16 cellular contexts compared by ENCODE assay signal in genomic region chr4:129455462-129455861, GRCh38.
A peak's percentile ranks its signal among the peaks of the same experiment; 100 is the strongest.
DNase-seq lines count a peak whose midpoint lies in the region; TF ChIP-seq lines count a peak whose summit lies in the region.
"Had no signal": no experiment of that assay in that cellular context is flagged by ENCODE, and none has a peak within 500 bp of the region (broad histone marks: within the 10 kb centered on the region; RNA-seq: fewer than 3 reads in every experiment).

No MANE protein-coding gene starts in this region.

- TF ChIP-seq CTCF in neural progenitor cell (IDR thresholded peaks at IDR 0.05), result no peak

- DNase-seq in DMS79 (lab: John Stamatoyannopoulos, UW), result peak; percentile 85
- peak; percentile 67 for DNase-seq in NCI-H2029 (lab: John Stamatoyannopoulos, UW)
- peak; percentile 91 for DNase-seq in NCI-H69 (lab: John Stamatoyannopoulos, UW)
- DNase-seq in neural progenitor cell (ENCODE audit: low spot score), result peak; percentile 2
- DNase-seq in NCI-H2196 treated with DMSO at 0.1 percent for 48 hours (lab: John Stamatoyannopoulos, UW; ENCODE audit: unreplicated experiment), result no peak
- no peak for DNase-seq in activated T-helper 2 cell treated with anti-CD3 and anti-CD28 coated beads, Interferon-gamma antibody, Interleukin-2, Interleukin-4, amounts not matched to agents 10 μg/mL and 5 μg/mL and 100 μg/mL, durations not matched to agents 14 hours and 24 hours and 36 hours (ENCODE audit: low spot score)
- DNase-seq in stimulated activated CD4-positive, alpha-beta T cell treated with anti-CD3 and anti-CD28 coated beads, Interleukin-4, amount 100 ng/mL, for 4 hours, result no peak
- DNase-seq: activated effector memory CD4-positive, alpha-beta T cell treated with anti-CD3 and anti-CD28 coated beads, Interleukin-2, amount 50 U/mL, for 16 hours; aorta; endodermal cell; IMR-90; MV-4-11; stimulated activated CD4-positive, alpha-beta T cell treated with anti-CD3 and anti-CD28 coated beads, Interleukin-4, amount 100 ng/mL, for 1 hour; stimulated activated CD8-positive, alpha-beta memory T cell treated with anti-CD3 and anti-CD28 coated beads, Interleukin-4, amount 100 ng/mL, for 48 hours; T-helper 2 cell had no signal

- no peak overlapping the region for H2AFZ ChIP-seq in neural progenitor cell (replicated peaks)

- intact Hi-C loops in activated T-helper 2 cell treated with anti-CD3 and anti-CD28 coated beads, Interferon-gamma antibody, Interleukin-2, Interleukin-4, amounts not matched to agents 10 μg/mL and 5 μg/mL and 100 μg/mL, durations not matched to agents 14 hours and 24 hours and 36 hours (cut with micrococcal nuclease), result no loop called here

- H3K9ac ChIP-seq in neural progenitor cell, result no peak overlapping the region

- no peak overlapping the region for H3K27ac ChIP-seq in neural progenitor cell

- no peaks in the 10 kb centered on the region for H3K36me3 ChIP-seq in neural progenitor cell

- no peak overlapping the region for H3K4me2 ChIP-seq in neural progenitor cell

- H3K36me3 Mint-ChIP-seq in neural progenitor cell, result no peaks in the 10 kb centered on the region
- no peaks in the 10 kb centered on the region for H3K36me3 Mint-ChIP-seq in activated T-helper 2 cell treated with anti-CD3 and anti-CD28 coated beads, Interferon-gamma antibody, Interleukin-2, Interleukin-4, amounts not matched to agents 10 μg/mL and 5 μg/mL and 100 μg/mL, durations not matched to agents 14 hours and 24 hours and 36 hours (ENCODE audit: low read depth)

- H3K9me3 Mint-ChIP-seq in neural progenitor cell, result no peaks in the 10 kb centered on the region
- H3K9me3 Mint-ChIP-seq in activated T-helper 2 cell treated with anti-CD3 and anti-CD28 coated beads, Interferon-gamma antibody, Interleukin-2, Interleukin-4, amounts not matched to agents 10 μg/mL and 5 μg/mL and 100 μg/mL, durations not matched to agents 14 hours and 24 hours and 36 hours, result no peaks in the 10 kb centered on the region
- H3K9me3 Mint-ChIP-seq: endodermal cell had no signal

- no peak overlapping the region for H3K4me3 Mint-ChIP-seq in neural progenitor cell
- H3K4me3 Mint-ChIP-seq in activated T-helper 2 cell treated with anti-CD3 and anti-CD28 coated beads, Interferon-gamma antibody, Interleukin-2, Interleukin-4, amounts not matched to agents 10 μg/mL and 5 μg/mL and 100 μg/mL, durations not matched to agents 14 hours and 24 hours and 36 hours (ENCODE audit: low read depth), result no peak overlapping the region
- H3K4me3 Mint-ChIP-seq: B cell, endodermal cell had no signal

- peaks cover 2% of the 10 kb centered on the region for H3K27me3 Mint-ChIP-seq in neural progenitor cell (ENCODE audit: insufficient read depth, low read depth)
- H3K27me3 Mint-ChIP-seq in activated T-helper 2 cell treated with anti-CD3 and anti-CD28 coated beads, Interferon-gamma antibody, Interleukin-2, Interleukin-4, amounts not matched to agents 10 μg/mL and 5 μg/mL and 100 μg/mL, durations not matched to agents 14 hours and 24 hours and 36 hours (ENCODE audit: low read depth), result no peaks in the 10 kb centered on the region
- H3K27me3 Mint-ChIP-seq: B cell had no signal

- H3K27ac Mint-ChIP-seq in neural progenitor cell, result no peak overlapping the region
- H3K27ac Mint-ChIP-seq in activated T-helper 2 cell treated with anti-CD3 and anti-CD28 coated beads, Interferon-gamma antibody, Interleukin-2, Interleukin-4, amounts not matched to agents 10 μg/mL and 5 μg/mL and 100 μg/mL, durations not matched to agents 14 hours and 24 hours and 36 hours, result no peak overlapping the region
- H3K27ac Mint-ChIP-seq: B cell, endodermal cell had no signal

- no peaks in the 10 kb centered on the region for H3K4me1 ChIP-seq in neural progenitor cell

- H3F3A ChIP-seq in neural progenitor cell (ENCODE audit: low read depth), result no peaks in the 10 kb centered on the region

- H3K27me3 ChIP-seq in neural progenitor cell, result no peaks in the 10 kb centered on the region

- no peak overlapping the region for H3K4me3 ChIP-seq in neural progenitor cell

- no peaks in the 10 kb centered on the region for H4K20me1 ChIP-seq in neural progenitor cell (ENCODE audit: low read depth)

- no peaks in the 10 kb centered on the region for H3K9me3 ChIP-seq in neural progenitor cell (ENCODE audit: low read depth)

- H3K4me1 Mint-ChIP-seq in neural progenitor cell, result no peaks in the 10 kb centered on the region
- H3K4me1 Mint-ChIP-seq in activated T-helper 2 cell treated with anti-CD3 and anti-CD28 coated beads, Interferon-gamma antibody, Interleukin-2, Interleukin-4, amounts not matched to agents 10 μg/mL and 5 μg/mL and 100 μg/mL, durations not matched to agents 14 hours and 24 hours and 36 hours (ENCODE audit: low read depth), result no peaks in the 10 kb centered on the region
- H3K4me1 Mint-ChIP-seq: B cell, endodermal cell had no signal

- no peaks in the 10 kb centered on the region for H3K79me2 ChIP-seq in neural progenitor cell (ENCODE audit: low read depth)

Comparison
In these comparisons a context has a peak if more than half of its experiments do, and no peak if none do; other contexts are left out.
1. DNase-seq: peak in DMS79 (single experiment), NCI-H2029 (single experiment), NCI-H69 (single experiment) and neural progenitor cell (single experiment); none in NCI-H2196 treated with DMSO at 0.1 percent for 48 hours (single experiment), activated T-helper 2 cell treated with anti-CD3 and anti-CD28 coated beads, Interferon-gamma antibody, Interleukin-2, Interleukin-4, amounts not matched to agents 10 μg/mL and 5 μg/mL and 100 μg/mL, durations not matched to agents 14 hours and 24 hours and 36 hours (single experiment) and stimulated activated CD4-positive, alpha-beta T cell treated with anti-CD3 and anti-CD28 coated beads, Interleukin-4, amount 100 ng/mL, for 4 hours (0 of 2).